Comparison of ENCODE assay signal across 19 cellular contexts in the genomic region with DNA sequence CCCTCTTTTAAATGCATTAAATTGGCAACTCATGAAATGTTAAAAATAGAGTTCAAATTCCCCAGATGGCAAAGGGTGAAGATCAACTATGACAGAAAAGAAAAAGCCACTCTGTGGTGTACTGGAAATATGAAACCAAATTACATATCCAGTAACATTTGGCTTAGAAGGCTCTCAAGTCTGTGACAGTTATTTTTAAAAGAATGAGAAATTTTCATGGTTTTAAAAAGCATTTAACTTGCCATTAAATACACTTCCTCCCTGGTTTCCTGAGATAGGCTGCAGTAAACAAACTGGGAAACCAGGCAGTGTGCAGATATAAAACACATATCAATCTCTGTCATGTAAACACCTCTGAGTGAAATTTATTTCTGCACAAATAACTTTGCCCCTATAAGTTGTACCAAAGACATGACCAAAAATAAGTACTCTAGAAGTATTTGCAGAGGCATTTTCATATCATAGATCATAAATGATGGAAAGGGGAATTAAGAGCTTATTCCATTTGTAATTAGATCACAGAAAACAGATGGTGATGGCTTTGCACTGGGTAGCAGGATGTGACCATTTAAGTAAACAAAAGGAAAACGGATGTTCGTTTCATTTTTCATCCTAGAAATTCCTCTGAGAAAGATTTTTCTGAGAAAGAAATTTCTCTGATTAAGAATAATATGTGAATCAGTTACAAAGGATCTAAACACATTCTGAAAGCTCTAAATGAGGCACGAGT.
DNase-seq lines count a peak whose midpoint lies in the region; ATAC-seq, FAIRE-seq and TF ChIP-seq lines count a peak whose summit lies in the region.
"Had no signal": no experiment of that assay in that cellular context is flagged by ENCODE, and none has a peak within 500 bp of the region (broad histone marks: within the 10 kb centered on the region; RNA-seq: fewer than 3 reads in every experiment).

No MANE protein-coding gene starts in this region.

- TF ChIP-seq POLR2A in GM12891 (IDR thresholded peaks at IDR 0.05; ENCODE audit: low read depth, low read length): no peak

- DNase-seq in D721Med (ENCODE audit: insufficient read length, low spot score) (no peak), NCI-H146 treated with DMSO at 0.1 percent for 48 hours (lab: John Stamatoyannopoulos, UW; ENCODE audit: unreplicated experiment) (peak; percentile 49), left kidney (ENCODE audit: low read depth, low spot score) (peak; percentile 26), GM12891 (ENCODE audit: insufficient read length, low spot score) (no peak), RCC 7860 (ENCODE audit: low spot score) (no peak)
- DNase-seq in stimulated activated CD4-positive, alpha-beta T cell treated with anti-CD3 and anti-CD28 coated beads, Interleukin-4, amount 100 ng/mL, for 24 hours: no peak
- DNase-seq: activated CD4-positive, CD25-positive, alpha-beta regulatory T cell; activated CD8-positive, alpha-beta memory T cell treated with anti-CD3 and anti-CD28 coated beads, Interleukin-2, amount 10 ng/mL, durations not matched to agents 7 days and 5 days; activated effector memory CD4-positive, alpha-beta T cell treated with Interleukin-2 at 50 U/mL for 16 hours; aorta; cortex of kidney; Karpas-422; left cardiac atrium; NCI-H1694 treated with DMSO at 0.1 percent for 48 hours; uterus had no signal

- TF ChIP-seq CTCF in D721Med (IDR thresholded peaks at IDR 0.05; ENCODE audit: insufficient read depth, missing control alignments): no peak
- TF ChIP-seq CTCF in brain (conservative IDR thresholded peaks at IDR 0.05): no peak

- peak overlapping the region in 3 of 5 experiments; percentile 28 to 77 (median 40) for H3K27ac Mint-ChIP-seq in brain
- H3K27ac Mint-ChIP-seq: activated CD8-positive, alpha-beta memory T cell treated with anti-CD3 and anti-CD28 coated beads, Interleukin-2, amount 10 ng/mL, durations not matched to agents 7 days and 5 days; stimulated activated naive CD8-positive, alpha-beta T cell treated with anti-CD3 and anti-CD28 coated beads, Interleukin-15, Interleukin-2, amounts not matched to agents 100 ng/mL and 50 ng/mL, for 24 hours had no signal

- no peak overlapping the region for H3K4me3 Mint-ChIP-seq in brain
- H3K4me3 Mint-ChIP-seq: activated CD8-positive, alpha-beta memory T cell treated with anti-CD3 and anti-CD28 coated beads, Interleukin-2, amount 10 ng/mL, durations not matched to agents 7 days and 5 days; stimulated activated naive CD8-positive, alpha-beta T cell treated with anti-CD3 and anti-CD28 coated beads, Interleukin-15, Interleukin-2, amounts not matched to agents 100 ng/mL and 50 ng/mL, for 24 hours had no signal

- no peaks in the 10 kb centered on the region for H3K9me3 Mint-ChIP-seq in brain
- H3K9me3 Mint-ChIP-seq: stimulated activated naive CD8-positive, alpha-beta T cell treated with anti-CD3 and anti-CD28 coated beads, Interleukin-15, Interleukin-2, amounts not matched to agents 100 ng/mL and 50 ng/mL, for 24 hours had no signal

- H3K36me3 Mint-ChIP-seq in brain: no peaks in the 10 kb centered on the region
- H3K36me3 Mint-ChIP-seq: activated CD8-positive, alpha-beta memory T cell treated with anti-CD3 and anti-CD28 coated beads, Interleukin-2, amount 10 ng/mL, durations not matched to agents 7 days and 5 days had no signal

- no peak for ATAC-seq in GM18498 (IDR thresholded peaks at IDR 0.05; ENCODE audit: unreplicated experiment)
- ATAC-seq: activated CD8-positive, alpha-beta memory T cell treated with anti-CD3 and anti-CD28 coated beads, Interleukin-2, amount 10 ng/mL, durations not matched to agents 7 days and 5 days; esophagus mucosa; left cardiac atrium had no signal

- H3K4me1 Mint-ChIP-seq in brain: peaks cover 50% of the 10 kb centered on the region
- H3K4me1 Mint-ChIP-seq: activated CD8-positive, alpha-beta memory T cell treated with anti-CD3 and anti-CD28 coated beads, Interleukin-2, amount 10 ng/mL, durations not matched to agents 7 days and 5 days had no signal

- FAIRE-seq in D721Med (lab: Jason Lieb, UNC) (peak; percentile 55), GM12891 (lab: Jason Lieb, UNC) (no peak), RCC 7860 (lab: Jason Lieb, UNC) (no peak)

- H3K27me3 Mint-ChIP-seq in brain: peaks cover 7% of the 10 kb centered on the region
- H3K27me3 Mint-ChIP-seq: activated CD8-positive, alpha-beta memory T cell treated with anti-CD3 and anti-CD28 coated beads, Interleukin-2, amount 10 ng/mL, durations not matched to agents 7 days and 5 days; stimulated activated naive CD8-positive, alpha-beta T cell treated with anti-CD3 and anti-CD28 coated beads, Interleukin-15, Interleukin-2, amounts not matched to agents 100 ng/mL and 50 ng/mL, for 24 hours had no signal

TF ChIP-seq in GM12891, 5 proteins besides CTCF, POLR2A, EP300 and RAD21:
- TF ChIP-seq POU2F2 (IDR thresholded peaks at IDR 0.05; ENCODE audit: low read depth, low read length) (no peak), SPI1 (IDR thresholded peaks at IDR 0.05; ENCODE audit: low read depth, low read length) (no peak), TAF1 (IDR thresholded peaks at IDR 0.05; ENCODE audit: low read depth, low read length) (no peak), PAX5 (IDR thresholded peaks at IDR 0.05; ENCODE audit: insufficient read depth, low read length, severe bottlenecking) (no peak), POLR2AphosphoS5 (IDR thresholded peaks at IDR 0.05; ENCODE audit: low read depth, low read length) (no peak)
TF ChIP-seq in GM12891: peak in this region for 0.

Comparison
In these comparisons a context has a peak if more than half of its experiments do, and no peak if none do; other contexts are left out.
1. DNase-seq: peak in NCI-H146 treated with DMSO at 0.1 percent for 48 hours (single experiment) and left kidney (single experiment); none in D721Med (single experiment), stimulated activated CD4-positive, alpha-beta T cell treated with anti-CD3 and anti-CD28 coated beads, Interleukin-4, amount 100 ng/mL, for 24 hours (single experiment), GM12891 (single experiment) and RCC 7860 (single experiment).